ENCODE assay signal across 7 cellular contexts in genomic region chr3:69088033-69088432, GRCh38. TPM values are rescaled to one million over a fixed set of nuclear protein-coding genes. Genes with fewer than 3 reads are reported as not detected.
DNase-seq lines count a peak whose midpoint lies in the region; ATAC-seq and TF ChIP-seq lines count a peak whose summit lies in the region.

No MANE protein-coding gene starts in this region.

- H3K9me3 Mint-ChIP-seq in nephron = no peaks in the 10 kb centered on the region

- H3K27ac Mint-ChIP-seq in nephron = peak overlapping the region; percentile 2 to 6 (median 2)

- H3K27me3 Mint-ChIP-seq in nephron (ENCODE audit: low read depth) = no peaks in the 10 kb centered on the region

- TF ChIP-seq CTCF in breast epithelium (IDR thresholded peaks at IDR 0.05) = no peak
- no peak for TF ChIP-seq CTCF in nephron (IDR thresholded peaks at IDR 0.05; ENCODE audit: unreplicated experiment in 3 of 3)

- H3K9me3 ChIP-seq in breast epithelium = no peaks in the 10 kb centered on the region

- no peak for DNase-seq in breast epithelium (ENCODE audit: low spot score in 2 of 2)
- no peak for DNase-seq in activated gamma-delta T cell (lab: John Stamatoyannopoulos, UW)
- DNase-seq in COLO829 (ENCODE audit: low spot score) = no peak
- DNase-seq in GOT3 (lab: John Stamatoyannopoulos, UW) = no peak

- peak overlapping the region in 2 of 3 experiments; percentile 42 to 57 for H3K4me3 Mint-ChIP-seq in nephron

- no peaks in the 10 kb centered on the region for H3K36me3 ChIP-seq in breast epithelium

- H3K4me1 ChIP-seq in breast epithelium = peaks cover under 1 to 48% of the 10 kb centered on the region in 2 donors

- peak overlapping the region in 2 of 3 donors; percentile 36 to 91 for H3K4me3 ChIP-seq in breast epithelium

- intact Hi-C loops in breast epithelium (cut with DNase I; ENCODE audit: low total_unique reads) = no loop called here

- peaks cover 4% of the 10 kb centered on the region for H3K36me3 Mint-ChIP-seq in nephron (ENCODE audit: low read depth)

- H3K27ac ChIP-seq in breast epithelium = peak overlapping the region; percentile 67 to 92

- no peak for TF ChIP-seq POLR2A in breast epithelium (IDR thresholded peaks at IDR 0.05)

- ATAC-seq in GM19351 (IDR thresholded peaks at IDR 0.05; ENCODE audit: unreplicated experiment) = peak; percentile 14
- ATAC-seq in HG03342 (IDR thresholded peaks at IDR 0.05; ENCODE audit: unreplicated experiment) = peak; percentile 26

- peaks cover 57% of the 10 kb centered on the region for H3K4me1 Mint-ChIP-seq in nephron

- H3K27me3 ChIP-seq in breast epithelium = no peaks in the 10 kb centered on the region

RNA-seq across cellular contexts. Expression of gene ARL6IP5, which starts 3.3 kb away (rescaled TPM):
- 100 to 1,000 TPM; 123 to 210 (median 174) TPM for total RNA-seq in breast epithelium

RNA-seq across cellular contexts. Expression of gene UBA3, which starts 7.9 kb away (rescaled TPM):
- total RNA-seq in breast epithelium = 10 to 100 TPM; 49.4 to 88.4 (median 69.2) TPM

RNA-seq across cellular contexts. Expression of gene LMOD3, which starts 34.4 kb away (rescaled TPM):
- not detected for total RNA-seq in breast epithelium

RNA-seq across cellular contexts. Expression of gene TMF1, which starts 35.9 kb away (rescaled TPM):
- 10 to 100 TPM; 33.4 to 61.5 (median 50.1) TPM for total RNA-seq in breast epithelium
